Comparison of ENCODE assay signal across 17 cellular contexts in the genomic region with DNA sequence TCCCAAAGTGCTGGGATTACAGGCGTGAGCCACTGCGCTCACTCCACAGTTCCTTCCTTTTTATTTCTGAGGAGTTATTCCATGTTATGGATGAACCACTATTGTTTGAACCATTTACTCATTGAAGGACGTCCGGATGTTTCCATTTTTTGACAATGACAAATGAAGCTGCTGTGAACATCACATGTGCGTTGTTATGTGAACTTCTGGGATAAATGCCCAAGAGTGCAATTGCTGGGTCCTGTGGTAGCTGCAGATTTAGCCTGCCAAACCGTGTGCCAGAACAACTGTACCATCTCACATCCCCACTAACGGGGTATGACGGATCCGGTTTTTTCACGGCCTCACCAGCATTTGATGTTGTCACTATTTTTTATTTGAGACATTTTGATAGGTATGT.
"Had no signal": no experiment of that assay in that cellular context is flagged by ENCODE, and none has a peak within 500 bp of the region (broad histone marks: within the 10 kb centered on the region; RNA-seq: fewer than 3 reads in every experiment).

No MANE protein-coding gene starts in this region.

- H3K4me3 ChIP-seq: colonic mucosa, ovary had no signal

- H3K4me3 Mint-ChIP-seq: activated CD8-positive, alpha-beta T cell treated with anti-CD3 and anti-CD28 coated beads for 36 hours; activated naive CD4-positive, alpha-beta T cell treated with anti-CD3 and anti-CD28 coated beads for 36 hours; immature natural killer cell; neural crest cell; stimulated activated memory B cell treated with anti-CD40 and anti-IgM and Interleukin-4, amounts not matched to agents 10 μg/mL and 1 μg/mL and 100 μg/mL, for 72 hours; T-helper 1 cell treated with Interleukin-12 subunit alpha and Interleukin-12 subunit beta and Interleukin-4 antibody, amounts not matched to agents 30 μg/mL and 1 μg/mL, for 36 hours; type B pancreatic cell had no signal

- H3K36me3 ChIP-seq: colonic mucosa, ovary had no signal

- H3K27me3 ChIP-seq: colonic mucosa, ovary had no signal

- H3K9me3 Mint-ChIP-seq: activated CD8-positive, alpha-beta T cell treated with anti-CD3 and anti-CD28 coated beads for 36 hours; activated naive CD4-positive, alpha-beta T cell treated with anti-CD3 and anti-CD28 coated beads for 36 hours; immature natural killer cell; stimulated activated memory B cell treated with anti-CD40 and anti-IgM and Interleukin-4, amounts not matched to agents 10 μg/mL and 1 μg/mL and 100 μg/mL, for 72 hours; T-helper 1 cell treated with Interleukin-12 subunit alpha and Interleukin-12 subunit beta and Interleukin-4 antibody, amounts not matched to agents 30 μg/mL and 1 μg/mL, for 36 hours; type B pancreatic cell had no signal

- H3K4me1 Mint-ChIP-seq: immature natural killer cell; neural crest cell; stimulated activated memory B cell treated with anti-CD40 and anti-IgM and Interleukin-4, amounts not matched to agents 10 μg/mL and 1 μg/mL and 100 μg/mL, for 72 hours had no signal

- H3K9me3 ChIP-seq: colonic mucosa, ovary had no signal

- H3K36me3 Mint-ChIP-seq: immature natural killer cell; stimulated activated memory B cell treated with anti-CD40 and anti-IgM and Interleukin-4, amounts not matched to agents 10 μg/mL and 1 μg/mL and 100 μg/mL, for 72 hours; type B pancreatic cell had no signal

- DNase-seq: activated CD4-positive, alpha-beta T cell treated with anti-CD3 and anti-CD28 coated beads for 4 hours; activated CD8-positive, alpha-beta memory T cell treated with anti-CD3 and anti-CD28 coated beads, Interleukin-2, amount 50 U/mL, for 4 hours; activated CD8-positive, alpha-beta T cell treated with anti-CD3 and anti-CD28 coated beads for 36 hours; activated naive CD4-positive, alpha-beta T cell treated with anti-CD3 and anti-CD28 coated beads for 36 hours; caudate nucleus; colonic mucosa; effector CD8-positive, alpha-beta T cell; immature natural killer cell; ovary; retina; stimulated activated CD4-positive, alpha-beta T cell treated with anti-CD3 and anti-CD28 coated beads, Interleukin-1b, Interleukin-23, amount 100 ng/mL, for 48 hours; substantia nigra had no signal

- H3K27ac Mint-ChIP-seq: activated CD8-positive, alpha-beta T cell treated with anti-CD3 and anti-CD28 coated beads for 36 hours; activated naive CD4-positive, alpha-beta T cell treated with anti-CD3 and anti-CD28 coated beads for 36 hours; immature natural killer cell; stimulated activated memory B cell treated with anti-CD40 and anti-IgM and Interleukin-4, amounts not matched to agents 10 μg/mL and 1 μg/mL and 100 μg/mL, for 72 hours; T-helper 1 cell treated with Interleukin-12 subunit alpha and Interleukin-12 subunit beta and Interleukin-4 antibody, amounts not matched to agents 30 μg/mL and 1 μg/mL, for 36 hours; type B pancreatic cell had no signal

- ATAC-seq: activated CD8-positive, alpha-beta T cell treated with anti-CD3 and anti-CD28 coated beads for 36 hours; SK-N-SH treated with all-trans-retinoic acid at 6 μM for 48 hours; stimulated activated memory B cell treated with anti-CD40 and anti-IgM and Interleukin-4, amounts not matched to agents 10 μg/mL and 1 μg/mL and 100 μg/mL, for 72 hours had no signal

- H3K4me1 ChIP-seq: colonic mucosa had no signal

- H3K27ac ChIP-seq: colonic mucosa, ovary had no signal
